In genomic region chr18:45723921-45724320, GRCh38 we compare ENCODE assay signal across 16 cellular contexts. TPM values are rescaled to one million over a fixed set of nuclear protein-coding genes. Genes with fewer than 3 reads are reported as not detected.
DNase-seq lines count a peak whose midpoint lies in the region; ATAC-seq, FAIRE-seq and TF ChIP-seq lines count a peak whose summit lies in the region.
"Had no signal": no experiment of that assay in that cellular context is flagged by ENCODE, and none has a peak within 500 bp of the region (broad histone marks: within the 10 kb centered on the region; RNA-seq: fewer than 3 reads in every experiment).

Gene SLC14A1 (plus strand): TSS chr18:45724181. CDS start chr18:45730321, 6,140 bp downstream.

- H3K79me2 ChIP-seq in astrocyte (ENCODE audit: insufficient read depth, low read length) (no peaks in the 10 kb centered on the region), smooth muscle cell (ENCODE audit: low read depth) (no peaks in the 10 kb centered on the region)

- H2AFZ ChIP-seq in IMR-90 (replicated peaks; ENCODE audit: low read length, poor library complexity) (peak within 1 kb of the TSS; percentile 55), astrocyte (ENCODE audit: low read depth, low read length) (peak within 1 kb of the TSS; percentile 55), smooth muscle cell (ENCODE audit: low read depth) (no peak within 1 kb of the TSS)

- no peak for TF ChIP-seq RAD21 in IMR-90 (IDR thresholded peaks at IDR 0.05; ENCODE audit: low read length)

- H3K4me1 Mint-ChIP-seq in astrocyte (ENCODE audit: low read depth, unreplicated experiment): peaks cover 5% of the 10 kb centered on the region
- H3K4me1 Mint-ChIP-seq in stimulated activated effector memory CD8-positive, alpha-beta T cell treated with anti-CD3 and anti-CD28 coated beads, Interleukin-12 subunit alpha, Interleukin-12 subunit beta, amount 100 ng/mL, for 72 hours: no peaks in the 10 kb centered on the region

- H4K8ac ChIP-seq in IMR-90 (ENCODE audit: low read depth in 2 of 2, low read length in 2 of 2): peak within 1 kb of the TSS; percentile 62 to 84

- no peak for TF ChIP-seq CTCF in IMR-90 (conservative IDR thresholded peaks at IDR 0.05; ENCODE audit: low read depth, low read length)
- no peak for TF ChIP-seq CTCF in astrocyte (IDR thresholded peaks at IDR 0.05; ENCODE audit: insufficient read depth, low read depth, low read length)
- TF ChIP-seq CTCF in smooth muscle cell (IDR thresholded peaks at IDR 0.05; ENCODE audit: borderline replicate concordance, insufficient read depth, poor library complexity, severe bottlenecking): no peak

- H2BK5ac ChIP-seq in IMR-90 (ENCODE audit: low read depth, low read length, poor library complexity, severe bottlenecking): peak within 1 kb of the TSS; percentile 21

- H3K4me2 ChIP-seq in IMR-90 (ENCODE audit: low read depth, low read length) (peak within 1 kb of the TSS; percentile 39; the same call in 1 of the 2 replicates), astrocyte (ENCODE audit: low read length) (no peak within 1 kb of the TSS), smooth muscle cell (peak within 1 kb of the TSS; percentile 57)
- H3K4me2 ChIP-seq: BLaER1 had no signal

- intact Hi-C loops in IMR-90 (cut with micrococcal nuclease): loop anchor here (1.0 kb wide), 1 partner anchor 115 kb away; no protein-coding TSS in a partner anchor

- CTCF ChIA-PET in IMR-90 (lab: Yijun Ruan, JAX): interaction anchor here (0.5 to 2.0 kb wide), 2 partner anchors 82 to 156 kb away, joined by 3 to 5 read pairs; no protein-coding TSS in a partner anchor

- ATAC-seq in IMR-90 (ENCODE audit: low read depth) (no peak), HG02885 (IDR thresholded peaks at IDR 0.05; ENCODE audit: poor library complexity, unreplicated experiment) (no peak)
- ATAC-seq in stimulated activated effector memory CD8-positive, alpha-beta T cell treated with anti-CD3 and anti-CD28 coated beads, Interleukin-12 subunit alpha, Interleukin-12 subunit beta, amount 100 ng/mL, for 72 hours: no peak
- ATAC-seq: activated T-cell treated with anti-CD3 and anti-CD28 coated beads, Interleukin-2, amount 50 U/mL, for 72 hours; psoas muscle had no signal

- H3K27ac ChIP-seq in IMR-90 (ENCODE audit: insufficient read depth, low read length) (no peak within 1 kb of the TSS), astrocyte (ENCODE audit: low read depth, low read length) (no peak within 1 kb of the TSS), smooth muscle cell (ENCODE audit: low read depth) (no peak within 1 kb of the TSS)
- H3K27ac ChIP-seq: BLaER1, psoas muscle, SJCRH30 had no signal

- no peak within 1 kb of the TSS for H3K56ac ChIP-seq in IMR-90 (ENCODE audit: extremely low read depth, insufficient read depth, low read length)

- H3K4me3 Mint-ChIP-seq in astrocyte (ENCODE audit: unreplicated experiment): no peak within 1 kb of the TSS
- H3K4me3 Mint-ChIP-seq in stimulated activated effector memory CD8-positive, alpha-beta T cell treated with anti-CD3 and anti-CD28 coated beads, Interleukin-12 subunit alpha, Interleukin-12 subunit beta, amount 100 ng/mL, for 72 hours: no peak within 1 kb of the TSS
- H3K4me3 Mint-ChIP-seq: activated CD4-positive, alpha-beta memory T cell treated with anti-CD3 and anti-CD28 coated beads for 36 hours; activated naive CD8-positive, alpha-beta T cell treated with anti-CD3 and anti-CD28 coated beads, Interleukin-2, amount 10 ng/mL, durations not matched to agents 7 days and 5 days; activated T-cell treated with anti-CD3 and anti-CD28 coated beads, Interleukin-2, amount 50 U/mL, for 72 hours; HFFc6 had no signal

- no peak within 1 kb of the TSS for H3K9ac ChIP-seq in IMR-90 (ENCODE audit: low read depth, low read length)
- H3K9ac ChIP-seq in astrocyte (ENCODE audit: low read length): no peak within 1 kb of the TSS
- no peak within 1 kb of the TSS for H3K9ac ChIP-seq in smooth muscle cell (ENCODE audit: low read depth)
- H3K9ac ChIP-seq: BLaER1 had no signal

- H3K9me3 Mint-ChIP-seq in astrocyte (ENCODE audit: unreplicated experiment): no peaks in the 10 kb centered on the region
- no peaks in the 10 kb centered on the region for H3K9me3 Mint-ChIP-seq in stimulated activated effector memory CD8-positive, alpha-beta T cell treated with anti-CD3 and anti-CD28 coated beads, Interleukin-12 subunit alpha, Interleukin-12 subunit beta, amount 100 ng/mL, for 72 hours
- H3K9me3 Mint-ChIP-seq: activated CD4-positive, alpha-beta memory T cell treated with anti-CD3 and anti-CD28 coated beads for 36 hours; activated naive CD8-positive, alpha-beta T cell treated with anti-CD3 and anti-CD28 coated beads, Interleukin-2, amount 10 ng/mL, durations not matched to agents 7 days and 5 days; activated T-cell treated with anti-CD3 and anti-CD28 coated beads, Interleukin-2, amount 50 U/mL, for 72 hours; HFFc6 had no signal

- H3K27me3 ChIP-seq in IMR-90 (ENCODE audit: control insufficient read depth, insufficient read depth, low read length): no peaks in the 10 kb centered on the region
- no peaks in the 10 kb centered on the region for H3K27me3 ChIP-seq in astrocyte (ENCODE audit: insufficient read depth, low read length)
- no peaks in the 10 kb centered on the region for H3K27me3 ChIP-seq in smooth muscle cell (ENCODE audit: low read depth)
- H3K27me3 ChIP-seq: BLaER1, SJCRH30 had no signal

- peak within 1 kb of the TSS; percentile 56; the same call in 2 of the 3 replicates for H2BK15ac ChIP-seq in IMR-90 (ENCODE audit: low read depth, low read length)

- H3K27ac Mint-ChIP-seq in astrocyte (ENCODE audit: unreplicated experiment): no peak within 1 kb of the TSS
- no peak within 1 kb of the TSS for H3K27ac Mint-ChIP-seq in stimulated activated effector memory CD8-positive, alpha-beta T cell treated with anti-CD3 and anti-CD28 coated beads, Interleukin-12 subunit alpha, Interleukin-12 subunit beta, amount 100 ng/mL, for 72 hours
- H3K27ac Mint-ChIP-seq: activated CD4-positive, alpha-beta memory T cell treated with anti-CD3 and anti-CD28 coated beads for 36 hours; activated naive CD8-positive, alpha-beta T cell treated with anti-CD3 and anti-CD28 coated beads, Interleukin-2, amount 10 ng/mL, durations not matched to agents 7 days and 5 days; activated T-cell treated with anti-CD3 and anti-CD28 coated beads, Interleukin-2, amount 50 U/mL, for 72 hours; HFFc6 had no signal

- peak within 1 kb of the TSS; percentile 88; the same call in 1 of the 2 replicates for H3K23ac ChIP-seq in IMR-90 (ENCODE audit: low read depth, low read length)

- dilution Hi-C loops in IMR-90 (cut with HindIII; ENCODE audit: low sequenced_read_pairs, unreplicated experiment): no loop called here

- H2BK20ac ChIP-seq in IMR-90 (ENCODE audit: low read depth, low read length): peak within 1 kb of the TSS; percentile 63

- FAIRE-seq in astrocyte (lab: Jason Lieb, UNC): no peak

- H3K4me3 ChIP-seq in IMR-90 (ENCODE audit: insufficient read depth, low read depth, low read length) (peak within 1 kb of the TSS; percentile 5; the same call in 1 of the 2 replicates), astrocyte (ENCODE audit: insufficient read depth, low read depth, low read length) (no peak within 1 kb of the TSS), smooth muscle cell (no peak within 1 kb of the TSS)
- H3K4me3 ChIP-seq: BLaER1, psoas muscle, SJCRH30 had no signal

- POLR2A ChIA-PET in IMR-90 (lab: Charles Lee; ENCODE audit: unreplicated experiment): no interaction called here

- WGBS in IMR-90 (ENCODE audit: extremely low coverage in 2 of 2, insufficient read length in 1 of 2), 2 experiments: no CpG with 5 or more reads among the region's 3 CpGs
- 91% methylated on average over 3 of the region's 3 CpGs for WGBS in smooth muscle cell (ENCODE audit: low lambda C conversion rate)

- H3K14ac ChIP-seq in IMR-90 (replicated peaks; ENCODE audit: low read depth, low read length): peak within 1 kb of the TSS; percentile 86

- peak within 1 kb of the TSS; percentile 88 for H2BK120ac ChIP-seq in IMR-90 (ENCODE audit: low read depth, low read length)

- H3K27me3 Mint-ChIP-seq in astrocyte (ENCODE audit: low read depth, unreplicated experiment): peaks cover 18% of the 10 kb centered on the region
- H3K27me3 Mint-ChIP-seq: activated CD4-positive, alpha-beta memory T cell treated with anti-CD3 and anti-CD28 coated beads for 36 hours had no signal

- H3K36me3 ChIP-seq in IMR-90 (ENCODE audit: control insufficient read depth, insufficient read depth, low read length) (no peaks in the 10 kb centered on the region), astrocyte (ENCODE audit: insufficient read depth, low read length) (no peaks in the 10 kb centered on the region), smooth muscle cell (ENCODE audit: low read depth) (no peaks in the 10 kb centered on the region)
- H3K36me3 ChIP-seq: BLaER1, SJCRH30 had no signal

- peak within 1 kb of the TSS; percentile 92 for H3K4ac ChIP-seq in IMR-90 (ENCODE audit: low read depth, low read length)

- H4K91ac ChIP-seq in IMR-90 (ENCODE audit: insufficient read depth, low read depth, low read length): peak within 1 kb of the TSS; percentile 73

- H3K9me1 ChIP-seq in IMR-90 (ENCODE audit: insufficient read depth, low read length): peaks cover 15% of the 10 kb centered on the region

- peak within 1 kb of the TSS; percentile 67 for H2AK9ac ChIP-seq in IMR-90 (replicated peaks; ENCODE audit: low read depth, low read length, poor library complexity)

- H2AK5ac ChIP-seq in IMR-90 (ENCODE audit: low read depth, low read length): peak within 1 kb of the TSS; percentile 88

- H3F3A ChIP-seq in smooth muscle cell (ENCODE audit: low read depth): no peaks in the 10 kb centered on the region

- no peak for TF ChIP-seq POLR2A in IMR-90 (IDR thresholded peaks at IDR 0.05; ENCODE audit: low read depth, low read length)

- H4K5ac ChIP-seq in IMR-90 (ENCODE audit: low read depth, low read length): peak within 1 kb of the TSS; percentile 57; the same call in 1 of the 2 replicates

- peaks cover 0 to 6% of the 10 kb centered on the region in 2 experiments; a peak in 1 of 4 replicates for H3K79me1 ChIP-seq in IMR-90 (ENCODE audit: low read depth in 1 of 2, low read length in 2 of 2)

- in situ Hi-C loops in IMR-90 (cut with MboI; ENCODE audit: low sequenced_read_pairs): no loop called here

- no peaks in the 10 kb centered on the region for H3K36me3 Mint-ChIP-seq in astrocyte (ENCODE audit: low read depth, unreplicated experiment)
- H3K36me3 Mint-ChIP-seq in stimulated activated effector memory CD8-positive, alpha-beta T cell treated with anti-CD3 and anti-CD28 coated beads, Interleukin-12 subunit alpha, Interleukin-12 subunit beta, amount 100 ng/mL, for 72 hours: no peaks in the 10 kb centered on the region
- H3K36me3 Mint-ChIP-seq: activated CD4-positive, alpha-beta memory T cell treated with anti-CD3 and anti-CD28 coated beads for 36 hours; activated naive CD8-positive, alpha-beta T cell treated with anti-CD3 and anti-CD28 coated beads, Interleukin-2, amount 10 ng/mL, durations not matched to agents 7 days and 5 days had no signal

- peak within 1 kb of the TSS; percentile 42; the same call in 1 of the 2 replicates for H3K18ac ChIP-seq in IMR-90 (ENCODE audit: low read depth, low read length)

- H3K9me3 ChIP-seq in IMR-90 (ENCODE audit: control insufficient read depth, insufficient read depth, low read length): no peaks in the 10 kb centered on the region
- H3K9me3 ChIP-seq in astrocyte (ENCODE audit: insufficient read depth, low read depth, low read length): no peaks in the 10 kb centered on the region
- H3K9me3 ChIP-seq in smooth muscle cell (replicated peaks; ENCODE audit: low read depth): no peaks in the 10 kb centered on the region
- H3K9me3 ChIP-seq: BLaER1, psoas muscle, SJCRH30 had no signal

- no TSS peak for BruUV-seq in IMR-90 (replicated peaks; lab: Mats Ljungman, UMichigan)

- H4K20me1 ChIP-seq in IMR-90 (ENCODE audit: insufficient read depth, low read length) (no peaks in the 10 kb centered on the region), astrocyte (ENCODE audit: insufficient read depth, low read length) (no peaks in the 10 kb centered on the region), smooth muscle cell (ENCODE audit: low read depth) (no peaks in the 10 kb centered on the region)
- H4K20me1 ChIP-seq: BLaER1 had no signal

- DNase-seq in IMR-90: no peak
- DNase-seq in astrocyte (ENCODE audit: low read depth): no peak
- peak; percentile 20 for DNase-seq in globus pallidus (ENCODE audit: low spot score)
- DNase-seq in smooth muscle cell (lab: John Stamatoyannopoulos, UW; ENCODE audit: unreplicated experiment): no peak
- no peak for DNase-seq in SHP77 treated with DMSO at 0.1 percent for 48 hours (lab: John Stamatoyannopoulos, UW)
- DNase-seq in stimulated activated effector memory CD8-positive, alpha-beta T cell treated with anti-CD3 and anti-CD28 coated beads, Interleukin-12 subunit alpha, Interleukin-12 subunit beta, amount 100 ng/mL, for 72 hours (ENCODE audit: low spot score in 2 of 2): no peak
- DNase-seq: activated CD4-positive, alpha-beta memory T cell treated with anti-CD3 and anti-CD28 coated beads for 36 hours; activated naive CD8-positive, alpha-beta T cell treated with anti-CD3 and anti-CD28 coated beads, Interleukin-2, amount 10 ng/mL, durations not matched to agents 7 days and 5 days; activated T-cell treated with anti-CD3 and anti-CD28 coated beads, Interleukin-2, amount 50 U/mL, for 72 hours; DMS153; HFFc6; NCI-H1092; psoas muscle; SJCRH30 had no signal

- peaks cover 14% of the 10 kb centered on the region for H3K4me1 ChIP-seq in IMR-90 (ENCODE audit: control insufficient read depth, insufficient read depth, low read length)
- peaks cover 29% of the 10 kb centered on the region for H3K4me1 ChIP-seq in astrocyte (ENCODE audit: insufficient read depth, low read length)
- H3K4me1 ChIP-seq in smooth muscle cell (ENCODE audit: low read depth): no peaks in the 10 kb centered on the region
- H3K4me1 ChIP-seq: BLaER1, psoas muscle, SJCRH30 had no signal

RNA-seq across cellular contexts. Expression of gene SLC14A1, which starts in this region (rescaled TPM):
- total RNA-seq in IMR-90 (2012; rRNA removed) (21.7 and 31.9 TPM in 2 replicates), astrocyte (not detected in 2 replicates), smooth muscle cell (24.7 and 37.9 TPM in 2 replicates)
- polyA plus RNA-seq in IMR-90 (2012; rRNA removed) (18.3 and 20.5 TPM in 2 replicates), smooth muscle cell (13.6 and 20.0 TPM in 2 replicates)
- 24.8 and 32.4 TPM in 2 replicates for polyA plus RNA-seq in IMR-90 (2012; cell fraction: cytosol; rRNA removed)
- 45.7 and 80.2 TPM in 2 replicates for polyA plus RNA-seq in IMR-90 (2012; cell fraction: nucleus; rRNA removed; ENCODE audit: low replicate concordance)
- total RNA-seq: SJCRH30 had no signal

Comparison
In these comparisons a context has a peak if more than half of its experiments do, and no peak if none do; other contexts are left out.
1. RNA of gene SLC14A1 (total RNA-seq): 24.7 to 37.9 TPM in smooth muscle cell and 21.7 to 31.9 TPM in IMR-90; not detected in astrocyte; every median in the first group is over 10 times any median in the second.